Comparison of ENCODE assay signal across 26 cellular contexts in genomic region chr1:51663721-51664120, GRCh38.
"Had no signal": no experiment of that assay in that cellular context is flagged by ENCODE, and none has a peak within 500 bp of the region (broad histone marks: within the 10 kb centered on the region; RNA-seq: fewer than 3 reads in every experiment).

No MANE protein-coding gene starts in this region.

- H3K4me3 ChIP-seq: body of pancreas, K562, Peyer's patch, SJSA1 had no signal

- H3K27me3 ChIP-seq: body of pancreas, Peyer's patch, SJSA1 had no signal

- H3K9me3 ChIP-seq: body of pancreas, Peyer's patch, SJSA1 had no signal

- H3K27ac Mint-ChIP-seq: activated CD8-positive, alpha-beta T cell treated with anti-CD3 and anti-CD28 coated beads, Interleukin-2, amount 10 ng/mL, durations not matched to agents 7 days and 5 days; activated naive CD4-positive, alpha-beta T cell treated with anti-CD3 and anti-CD28 coated beads, Interleukin-2, amount 50 U/mL, for 24 hours; T-helper 1 cell treated with Interleukin-12 subunit alpha and Interleukin-12 subunit beta and Interleukin-4 antibody, amounts not matched to agents 30 μg/mL and 1 μg/mL, for 36 hours had no signal

- H3K4me3 Mint-ChIP-seq: activated CD8-positive, alpha-beta T cell treated with anti-CD3 and anti-CD28 coated beads, Interleukin-2, amount 10 ng/mL, durations not matched to agents 7 days and 5 days; activated naive CD4-positive, alpha-beta T cell treated with anti-CD3 and anti-CD28 coated beads, Interleukin-2, amount 50 U/mL, for 24 hours; T-helper 1 cell treated with Interleukin-12 subunit alpha and Interleukin-12 subunit beta and Interleukin-4 antibody, amounts not matched to agents 30 μg/mL and 1 μg/mL, for 36 hours had no signal

- H3K9me3 Mint-ChIP-seq: activated naive CD4-positive, alpha-beta T cell treated with anti-CD3 and anti-CD28 coated beads, Interleukin-2, amount 50 U/mL, for 24 hours; T-helper 1 cell treated with Interleukin-12 subunit alpha and Interleukin-12 subunit beta and Interleukin-4 antibody, amounts not matched to agents 30 μg/mL and 1 μg/mL, for 36 hours had no signal

- DNase-seq: activated CD4-positive, alpha-beta T cell treated with anti-CD3 and anti-CD28 coated beads for 4 hours; activated CD8-positive, alpha-beta memory T cell treated with anti-CD3 and anti-CD28 coated beads, Interleukin-2, amount 50 U/mL, for 48 hours; activated CD8-positive, alpha-beta T cell treated with anti-CD3 and anti-CD28 coated beads, Interleukin-2, amount 10 ng/mL, durations not matched to agents 7 days and 5 days; activated T-cell treated with anti-CD3 and anti-CD28 coated beads, Interleukin-2, amount 50 U/mL, for 1 hour; aorta; body of pancreas; central memory CD4-positive, alpha-beta T cell; Kasumi-1; MV-4-11; NCI-H1092 treated with DMSO at 0.1 percent for 48 hours; NCI-H1436; NCI-H1694 treated with DMSO at 0.1 percent for 48 hours; NCI-H2029 treated with DMSO at 0.1 percent for 48 hours; NCI-H345; NCI-H510A; NCI-H526 treated with DMSO at 0.1 percent for 48 hours; NCI-H82; Peyer's patch; Right ventricle myocardium superior had no signal

- H3K27ac ChIP-seq: body of pancreas, Peyer's patch, RWPE1 had no signal

- H3K4me1 ChIP-seq: Peyer's patch had no signal

- ATAC-seq: activated CD4-positive, CD25-positive, alpha-beta regulatory T cell treated with anti-CD3 and anti-CD28 coated beads, Interleukin-2, amount 50 U/mL, for 24 hours; activated CD8-positive, alpha-beta T cell treated with anti-CD3 and anti-CD28 coated beads, Interleukin-2, amount 10 ng/mL, durations not matched to agents 7 days and 5 days; body of pancreas; K562; SK-N-SH treated with all-trans-retinoic acid at 6 μM for 48 hours had no signal

- H3K27me3 Mint-ChIP-seq: activated naive CD4-positive, alpha-beta T cell treated with anti-CD3 and anti-CD28 coated beads, Interleukin-2, amount 50 U/mL, for 24 hours had no signal

- H3K36me3 ChIP-seq: Peyer's patch, SJSA1 had no signal
